ENCODE assay signal across 8 cellular contexts in the genomic region with DNA sequence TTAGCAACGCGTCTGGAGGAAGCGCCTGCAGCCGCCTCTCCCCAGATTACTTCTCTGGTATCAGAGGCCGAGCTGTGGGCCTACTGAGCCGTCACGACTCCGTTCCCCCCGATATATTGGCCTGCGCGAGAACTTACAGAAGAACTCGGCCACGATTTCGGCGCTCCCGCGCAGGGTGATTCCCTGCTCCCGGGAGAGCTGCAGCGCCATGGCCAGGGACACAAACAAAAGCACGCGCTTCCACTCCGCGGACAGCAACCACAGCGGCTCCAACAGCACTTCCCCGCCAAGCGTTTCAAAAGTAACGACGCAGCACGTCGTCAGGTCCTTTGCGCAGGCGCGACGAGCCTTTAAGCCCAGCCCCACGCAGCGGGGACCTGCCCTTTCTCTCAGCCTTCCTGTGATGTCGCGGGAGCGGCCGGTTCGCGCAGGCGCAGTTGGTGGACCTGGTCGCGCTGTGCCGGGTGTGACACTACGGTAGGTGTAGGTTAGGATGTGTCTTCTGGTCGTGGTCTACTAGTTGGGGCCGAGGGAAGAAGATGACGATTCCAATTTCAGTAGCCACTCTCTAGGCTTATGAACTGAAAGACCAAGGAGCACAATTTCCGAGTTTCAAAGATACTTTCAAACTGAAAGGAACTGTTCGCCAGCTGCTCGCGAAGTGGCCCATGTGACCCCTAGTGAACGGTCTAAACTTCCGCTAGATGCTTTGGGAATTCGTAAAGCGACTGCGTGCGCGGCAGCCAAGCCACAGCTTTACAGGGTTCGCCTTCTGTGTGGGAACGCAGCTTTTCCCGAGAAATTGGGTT. TPM values are rescaled to one million over a fixed set of nuclear protein-coding genes. Genes with fewer than 3 reads are reported as not detected.
DNase-seq lines count a peak whose midpoint lies in the region; ATAC-seq lines count a peak whose summit lies in the region.

TSS of gene MAD2L1 (minus strand) at position 324 of the 809 bp plus-strand sequence. CDS start at position 210, 114 bp downstream.

- H3K4me1 Mint-ChIP-seq in effector memory CD8-positive, alpha-beta T cell (ENCODE audit: low read depth in 2 of 2) = peaks cover 21 to 39% of the 10 kb centered on the region in 2 donors

- peak; percentile 84 for ATAC-seq in GM21360 (IDR thresholded peaks at IDR 0.05; ENCODE audit: unreplicated experiment)
- ATAC-seq in effector memory CD8-positive, alpha-beta T cell (replicated peaks) = peak; percentile 89

- peaks cover 8% of the 10 kb centered on the region for H3K36me3 Mint-ChIP-seq in effector memory CD8-positive, alpha-beta T cell (ENCODE audit: insufficient read depth)

- H3K27ac Mint-ChIP-seq in effector memory CD8-positive, alpha-beta T cell = peak within 1 kb of the TSS; percentile 95 to 97

- H3K9me3 Mint-ChIP-seq in effector memory CD8-positive, alpha-beta T cell = no peaks in the 10 kb centered on the region

- DNase-seq in COLO668 (lab: John Stamatoyannopoulos, UW; ENCODE audit: unreplicated experiment) = peak; percentile 99
- DNase-seq in HT1080 (ENCODE audit: low read depth) = peak; percentile 98
- DNase-seq in NOMO-1 treated with DMSO at 0.1 percent for 48 hours (lab: John Stamatoyannopoulos, UW; ENCODE audit: unreplicated experiment) = peak; percentile 98
- peak; percentile 97 to 99 for DNase-seq in activated CD8-positive, alpha-beta memory T cell treated with anti-CD3 and anti-CD28 coated beads for 4 hours (ENCODE audit: low read depth in 2 of 2)
- DNase-seq in effector memory CD8-positive, alpha-beta T cell = peak; percentile 98 to 99 (median 98)
- peak; percentile 99 for DNase-seq in medulla oblongata (ENCODE audit: extremely low spot score)
- peak; percentile 98 for DNase-seq in stimulated activated CD8-positive, alpha-beta memory T cell treated with anti-CD3 and anti-CD28 coated beads, Interleukin-12 subunit alpha, Interleukin-12 subunit beta, amount 100 ng/mL, for 1 hour (ENCODE audit: low read depth)

- H3K4me3 Mint-ChIP-seq in effector memory CD8-positive, alpha-beta T cell = peak within 1 kb of the TSS; percentile 87 to 91

- H3K27me3 Mint-ChIP-seq in effector memory CD8-positive, alpha-beta T cell = no peaks in the 10 kb centered on the region

RNA-seq across cellular contexts. Expression of gene MAD2L1, which starts in this region (rescaled TPM):
- total RNA-seq in HT1080 (2014; rRNA removed; shearing (Covaris generic)) = 110 and 204 TPM in 2 replicates
- 135 TPM in 2 replicates for polyA plus RNA-seq in HT1080 (2015; cell fraction: cytosol; rRNA removed)
- polyA plus RNA-seq in HT1080 (2015; cell fraction: nucleus; rRNA removed) = 93.9 and 119 TPM in 2 replicates

Comparison
In these comparisons a context has a peak if more than half of its experiments do, and no peak if none do; other contexts are left out.
1. Peak in every context shown above with its lines: DNase-seq and ATAC-seq.